1 cellular context compared by ENCODE assay signal in the genomic region with DNA sequence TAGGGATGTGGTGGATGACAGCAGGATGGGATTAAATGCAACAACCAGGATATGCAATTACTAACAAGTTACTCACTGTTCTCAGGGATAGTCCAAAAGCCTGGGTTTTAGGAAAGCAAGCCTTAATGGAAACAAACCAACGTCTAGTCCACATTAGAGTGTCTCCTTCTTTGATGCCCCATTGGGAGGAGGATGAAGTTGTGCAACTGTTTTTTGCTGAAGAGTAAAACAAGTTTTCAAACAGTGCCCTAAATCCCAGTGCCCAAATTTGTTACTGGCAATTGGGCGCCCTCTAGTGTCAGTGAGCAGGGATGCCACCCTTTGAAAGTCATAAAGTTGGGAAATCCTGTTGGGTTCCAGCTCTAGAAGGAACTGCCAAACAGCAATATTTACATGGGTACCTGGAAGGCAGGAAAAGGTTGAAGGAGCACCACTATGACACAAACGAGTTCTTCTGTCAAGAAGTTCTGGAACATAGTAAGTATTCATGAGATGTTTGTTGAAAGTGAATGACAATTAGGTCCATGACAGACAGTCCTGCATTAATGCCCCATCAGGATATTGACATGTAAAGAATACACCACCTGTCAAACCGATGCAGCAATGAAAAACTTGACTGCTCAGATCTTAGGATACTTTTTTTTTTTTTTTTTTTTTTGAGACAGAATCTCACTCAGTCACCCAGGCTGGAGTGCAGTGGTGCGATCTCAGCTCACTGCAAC.
A peak's percentile ranks its signal among the peaks of the same experiment; 100 is the strongest.
TF ChIP-seq lines count a peak whose summit lies in the region.

No MANE protein-coding gene starts in this region.

TF ChIP-seq in GM12878, 131 proteins besides CTCF, POLR2A, EP300 and RAD21 (continued from another document):
- TF ChIP-seq, protein P1, sequence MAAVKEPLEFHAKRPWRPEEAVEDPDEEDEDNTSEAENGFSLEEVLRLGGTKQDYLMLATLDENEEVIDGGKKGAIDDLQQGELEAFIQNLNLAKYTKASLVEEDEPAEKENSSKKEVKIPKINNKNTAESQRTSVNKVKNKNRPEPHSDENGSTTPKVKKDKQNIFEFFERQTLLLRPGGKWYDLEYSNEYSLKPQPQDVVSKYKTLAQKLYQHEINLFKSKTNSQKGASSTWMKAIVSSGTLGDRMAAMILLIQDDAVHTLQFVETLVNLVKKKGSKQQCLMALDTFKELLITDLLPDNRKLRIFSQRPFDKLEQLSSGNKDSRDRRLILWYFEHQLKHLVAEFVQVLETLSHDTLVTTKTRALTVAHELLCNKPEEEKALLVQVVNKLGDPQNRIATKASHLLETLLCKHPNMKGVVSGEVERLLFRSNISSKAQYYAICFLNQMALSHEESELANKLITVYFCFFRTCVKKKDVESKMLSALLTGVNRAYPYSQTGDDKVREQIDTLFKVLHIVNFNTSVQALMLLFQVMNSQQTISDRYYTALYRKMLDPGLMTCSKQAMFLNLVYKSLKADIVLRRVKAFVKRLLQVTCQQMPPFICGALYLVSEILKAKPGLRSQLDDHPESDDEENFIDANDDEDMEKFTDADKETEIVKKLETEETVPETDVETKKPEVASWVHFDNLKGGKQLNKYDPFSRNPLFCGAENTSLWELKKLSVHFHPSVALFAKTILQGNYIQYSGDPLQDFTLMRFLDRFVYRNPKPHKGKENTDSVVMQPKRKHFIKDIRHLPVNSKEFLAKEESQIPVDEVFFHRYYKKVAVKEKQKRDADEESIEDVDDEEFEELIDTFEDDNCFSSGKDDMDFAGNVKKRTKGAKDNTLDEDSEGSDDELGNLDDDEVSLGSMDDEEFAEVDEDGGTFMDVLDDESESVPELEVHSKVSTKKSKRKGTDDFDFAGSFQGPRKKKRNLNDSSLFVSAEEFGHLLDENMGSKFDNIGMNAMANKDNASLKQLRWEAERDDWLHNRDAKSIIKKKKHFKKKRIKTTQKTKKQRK (IDR thresholded peaks at IDR 0.05; ENCODE audit: low read depth, low read length) = no peak
- TF ChIP-seq RB1 (IDR thresholded peaks at IDR 0.05; ENCODE audit: borderline replicate concordance) (peak; percentile 16; the same call in 1 of the 2 replicates), POLR2AphosphoS2 (IDR thresholded peaks at IDR 0.05; ENCODE audit: low read depth, low read length) (no peak), ZNF384 (IDR thresholded peaks at IDR 0.05; ENCODE audit: borderline replicate concordance, low read depth, low read length) (no peak), SMC3 (IDR thresholded peaks at IDR 0.05; ENCODE audit: borderline replicate concordance, low read length) (peak; percentile 98), ETV6 (conservative IDR thresholded peaks at IDR 0.05 in 1 of 2, IDR thresholded peaks at IDR 0.05 in 1 of 2; ENCODE audit: borderline replicate concordance in 1 of 2, low read depth in 1 of 2) (0 out of 4 replicates have a peak, but pooled peaks of 1 of the 2 experiments have one; percentile 12), CEBPB (IDR thresholded peaks at IDR 0.05; ENCODE audit: borderline replicate concordance in 1 of 2, low read depth in 2 of 2, low read length in 2 of 2) (no peak), CHD1 (IDR thresholded peaks at IDR 0.05; ENCODE audit: low read depth, low read length) (no peak), BCL11A (IDR thresholded peaks at IDR 0.05; ENCODE audit: low read depth, low read length) (no peak), RBBP5 (conservative IDR thresholded peaks at IDR 0.05) (no peak), ZZZ3 (IDR thresholded peaks at IDR 0.05; ENCODE audit: control insufficient read depth, insufficient read length, low read depth) (no peak), SIN3A (IDR thresholded peaks at IDR 0.05; ENCODE audit: low read depth, low read length) (no peak), IKZF1 (conservative IDR thresholded peaks at IDR 0.05) (no peak), RAD51 (IDR thresholded peaks at IDR 0.05) (no peak)
- TF ChIP-seq, protein P2, sequence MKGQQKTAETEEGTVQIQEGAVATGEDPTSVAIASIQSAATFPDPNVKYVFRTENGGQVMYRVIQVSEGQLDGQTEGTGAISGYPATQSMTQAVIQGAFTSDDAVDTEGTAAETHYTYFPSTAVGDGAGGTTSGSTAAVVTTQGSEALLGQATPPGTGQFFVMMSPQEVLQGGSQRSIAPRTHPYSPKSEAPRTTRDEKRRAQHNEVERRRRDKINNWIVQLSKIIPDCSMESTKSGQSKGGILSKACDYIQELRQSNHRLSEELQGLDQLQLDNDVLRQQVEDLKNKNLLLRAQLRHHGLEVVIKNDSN (IDR thresholded peaks at IDR 0.05; ENCODE audit: borderline replicate concordance, extremely low read length, insufficient read depth, low read depth, low read length) = no peak
- TF ChIP-seq, protein P3, sequence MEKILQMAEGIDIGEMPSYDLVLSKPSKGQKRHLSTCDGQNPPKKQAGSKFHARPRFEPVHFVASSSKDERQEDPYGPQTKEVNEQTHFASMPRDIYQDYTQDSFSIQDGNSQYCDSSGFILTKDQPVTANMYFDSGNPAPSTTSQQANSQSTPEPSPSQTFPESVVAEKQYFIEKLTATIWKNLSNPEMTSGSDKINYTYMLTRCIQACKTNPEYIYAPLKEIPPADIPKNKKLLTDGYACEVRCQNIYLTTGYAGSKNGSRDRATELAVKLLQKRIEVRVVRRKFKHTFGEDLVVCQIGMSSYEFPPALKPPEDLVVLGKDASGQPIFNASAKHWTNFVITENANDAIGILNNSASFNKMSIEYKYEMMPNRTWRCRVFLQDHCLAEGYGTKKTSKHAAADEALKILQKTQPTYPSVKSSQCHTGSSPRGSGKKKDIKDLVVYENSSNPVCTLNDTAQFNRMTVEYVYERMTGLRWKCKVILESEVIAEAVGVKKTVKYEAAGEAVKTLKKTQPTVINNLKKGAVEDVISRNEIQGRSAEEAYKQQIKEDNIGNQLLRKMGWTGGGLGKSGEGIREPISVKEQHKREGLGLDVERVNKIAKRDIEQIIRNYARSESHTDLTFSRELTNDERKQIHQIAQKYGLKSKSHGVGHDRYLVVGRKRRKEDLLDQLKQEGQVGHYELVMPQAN (conservative IDR thresholded peaks at IDR 0.05) = no peak
